In genomic region chr5:39119404-39120051, GRCh38 we compare ENCODE assay signal across 1 cellular context.
TF ChIP-seq lines count a peak whose summit lies in the region.

No MANE protein-coding gene starts in this region.

TF ChIP-seq in IMR-90, 13 proteins besides CTCF, POLR2A, EP300 and RAD21:
- TF ChIP-seq CEBPB (IDR thresholded peaks at IDR 0.05; ENCODE audit: low read depth, low read length) (no peak), NFE2L2 (IDR thresholded peaks at IDR 0.05; ENCODE audit: low read depth, low read length) (peak; percentile 82), SMC3 (IDR thresholded peaks at IDR 0.05; ENCODE audit: low read depth, low read length) (no peak), MAFK (IDR thresholded peaks at IDR 0.05; ENCODE audit: low read depth, low read length) (peak; percentile 50; the same call in 1 of the 2 replicates), FOS (IDR thresholded peaks at IDR 0.05; ENCODE audit: low read depth, low read length) (no peak), RFX5 (IDR thresholded peaks at IDR 0.05; ENCODE audit: low read depth, low read length) (no peak), USF2 (IDR thresholded peaks at IDR 0.05; ENCODE audit: low read depth, low read length) (no peak)
